Comparison of ENCODE assay signal across 8 cellular contexts in the genomic region with DNA sequence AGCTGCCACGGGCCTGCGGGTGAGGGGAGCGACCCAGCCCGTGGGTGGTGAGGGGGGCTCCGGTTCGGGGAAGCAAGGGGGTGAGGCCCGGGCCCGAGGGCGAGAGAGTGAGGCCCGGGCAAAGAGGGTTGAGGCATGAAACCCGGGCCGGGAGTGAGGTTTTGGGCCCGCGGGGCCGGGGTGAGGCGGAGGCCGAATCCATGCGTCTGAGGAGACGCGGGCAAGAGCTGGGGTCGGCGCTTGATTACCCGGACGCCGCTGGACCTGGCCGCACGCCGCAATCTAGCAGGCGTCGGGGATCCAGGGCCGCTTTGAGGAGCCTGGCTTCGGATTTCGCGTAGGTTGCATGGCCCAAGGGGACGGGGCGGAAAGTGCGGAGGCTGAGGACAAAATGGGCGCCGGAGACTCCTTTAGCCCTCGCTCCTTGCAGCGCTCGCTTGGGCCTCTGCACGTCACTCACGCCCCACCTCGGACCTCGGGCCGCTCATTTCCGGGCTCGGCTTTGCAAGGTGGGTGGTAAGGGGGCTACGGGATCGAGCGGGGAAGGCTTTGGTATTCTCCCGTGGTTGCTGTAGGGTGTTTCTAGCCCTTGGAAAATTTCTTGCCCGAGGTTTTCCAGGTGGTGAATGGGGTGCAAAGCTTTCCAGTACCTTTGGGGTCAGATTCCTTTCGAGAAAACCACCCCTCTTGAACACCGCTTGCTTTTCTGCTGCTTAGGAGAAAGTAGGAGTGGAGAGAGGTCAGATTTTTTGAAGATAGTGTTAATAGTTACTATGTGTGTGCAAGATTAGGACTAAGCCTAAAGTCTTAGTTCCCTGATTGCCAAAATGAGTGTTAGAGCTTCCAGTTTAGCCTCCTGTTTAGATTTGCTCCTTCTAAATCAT. TPM values are rescaled to one million over a fixed set of nuclear protein-coding genes. Genes with fewer than 3 reads are reported as not detected.
DNase-seq lines count a peak whose midpoint lies in the region; ATAC-seq, FAIRE-seq and TF ChIP-seq lines count a peak whose summit lies in the region.

No MANE protein-coding gene starts in this region.

- H3K4me2 ChIP-seq in A549, result peak overlapping the region; percentile 71

- WGBS in A549 (ENCODE audit: missing lambda C conversion rate), result 2% methylated on average over 21 of the region's 56 CpGs

- TF ChIP-seq POLR2A in A549 (IDR thresholded peaks at IDR 0.05; ENCODE audit: low read length), result peak; percentile 16; the same call in 1 of the 2 replicates

- ATAC-seq in A549 (peak; percentile 83 to 86), GM18502 (IDR thresholded peaks at IDR 0.05; ENCODE audit: poor library complexity, unreplicated experiment) (peak; percentile 50), HG02970 (IDR thresholded peaks at IDR 0.05; ENCODE audit: low FRiP score, unreplicated experiment) (peak; percentile 43)
- peak; percentile 16 for ATAC-seq in activated CD8-positive, alpha-beta memory T cell treated with anti-CD3 and anti-CD28 coated beads, Interleukin-2, amount 10 ng/mL, durations not matched to agents 7 days and 5 days

- H3K4me1 ChIP-seq in A549, result peaks cover 21% of the 10 kb centered on the region; the same call in 2 of the 3 replicates
- peaks cover 18% of the 10 kb centered on the region for H3K4me1 ChIP-seq in mononuclear cell (ENCODE audit: insufficient read depth, low read length)

- no peaks in the 10 kb centered on the region for H3K9me3 Mint-ChIP-seq in activated CD8-positive, alpha-beta memory T cell treated with anti-CD3 and anti-CD28 coated beads, Interleukin-2, amount 10 ng/mL, durations not matched to agents 7 days and 5 days (ENCODE audit: low read depth)
- no peaks in the 10 kb centered on the region for H3K9me3 Mint-ChIP-seq in endothelial cell (ENCODE audit: unreplicated experiment)

- POLR2A ChIA-PET in A549 (lab: Yijun Ruan, JAX), result interaction anchor here (0.7 to 1.3 kb wide), 4 partner anchors 9 to 44 kb away, joined by 3 to 5 read pairs (median 3); no protein-coding TSS in a partner anchor

- FAIRE-seq in A549 (lab: Jason Lieb, UNC), result no peak

- peak overlapping the region; percentile 86 for H3K4me3 ChIP-seq in A549
- peak overlapping the region; percentile 75 for H3K4me3 ChIP-seq in mononuclear cell (ENCODE audit: low read length)

- no peak for TF ChIP-seq RAD21 in A549 (conservative IDR thresholded peaks at IDR 0.05 in 1 of 2, IDR thresholded peaks at IDR 0.05 in 1 of 2)

- no peak for TF ChIP-seq EP300 in A549 (IDR thresholded peaks at IDR 0.05)

- H3K9me3 ChIP-seq in A549 (no peaks in the 10 kb centered on the region), mononuclear cell (ENCODE audit: low read depth, low read length) (no peaks in the 10 kb centered on the region)

- no peaks in the 10 kb centered on the region for H3K27me3 Mint-ChIP-seq in activated CD8-positive, alpha-beta memory T cell treated with anti-CD3 and anti-CD28 coated beads, Interleukin-2, amount 10 ng/mL, durations not matched to agents 7 days and 5 days
- H3K27me3 Mint-ChIP-seq in endothelial cell (ENCODE audit: unreplicated experiment), result peaks cover 1% of the 10 kb centered on the region

- peak overlapping the region; percentile 91 to 96 for H3K27ac ChIP-seq in A549

- TF ChIP-seq CTCF in A549 (IDR thresholded peaks at IDR 0.05) (no peak), endothelial cell (IDR thresholded peaks at IDR 0.05; ENCODE audit: unreplicated experiment) (no peak)

- H3K27me3 ChIP-seq in mononuclear cell (ENCODE audit: insufficient read depth, low read length), result no peaks in the 10 kb centered on the region

- peaks cover 35% of the 10 kb centered on the region for H3K4me1 Mint-ChIP-seq in activated CD8-positive, alpha-beta memory T cell treated with anti-CD3 and anti-CD28 coated beads, Interleukin-2, amount 10 ng/mL, durations not matched to agents 7 days and 5 days
- peaks cover 17% of the 10 kb centered on the region for H3K4me1 Mint-ChIP-seq in endothelial cell (ENCODE audit: unreplicated experiment)

- H3K27ac Mint-ChIP-seq in activated CD8-positive, alpha-beta memory T cell treated with anti-CD3 and anti-CD28 coated beads, Interleukin-2, amount 10 ng/mL, durations not matched to agents 7 days and 5 days, result peak overlapping the region; percentile 96
- peak overlapping the region; percentile 94 for H3K27ac Mint-ChIP-seq in endothelial cell (ENCODE audit: unreplicated experiment)

- H3K4me3 Mint-ChIP-seq in activated CD8-positive, alpha-beta memory T cell treated with anti-CD3 and anti-CD28 coated beads, Interleukin-2, amount 10 ng/mL, durations not matched to agents 7 days and 5 days, result peak overlapping the region; percentile 83
- H3K4me3 Mint-ChIP-seq in endothelial cell (ENCODE audit: unreplicated experiment), result peak overlapping the region; percentile 96

- peaks cover 15% of the 10 kb centered on the region for H3K36me3 Mint-ChIP-seq in activated CD8-positive, alpha-beta memory T cell treated with anti-CD3 and anti-CD28 coated beads, Interleukin-2, amount 10 ng/mL, durations not matched to agents 7 days and 5 days
- H3K36me3 Mint-ChIP-seq in endothelial cell (ENCODE audit: low read depth, unreplicated experiment), result no peaks in the 10 kb centered on the region

- CTCF ChIA-PET in A549 (lab: Yijun Ruan, JAX), result interaction anchor here (1.0 to 1.3 kb wide), 2 partner anchors 11 to 58 kb away, joined by 3 to 4 read pairs; no protein-coding TSS in a partner anchor
- CTCF ChIA-PET in activated CD8-positive, alpha-beta memory T cell treated with anti-CD3 and anti-CD28 coated beads, Interleukin-2, amount 10 ng/mL, durations not matched to agents 7 days and 5 days (lab: Charles Lee), result interaction anchor here (1.0 to 1.6 kb wide), 7 partner anchors 11 to 1831 kb away, joined by 3 to 4 read pairs (median 4); a partner anchor contains a TSS

- DNase-seq in A549 (ENCODE audit: low read depth in 1 of 2, low spot score in 1 of 2) (peak; percentile 15 to 69), NCI-H226 (peak; percentile 61), endothelial cell (ENCODE audit: low spot score) (peak; percentile 62)
- DNase-seq in activated CD8-positive, alpha-beta memory T cell treated with anti-CD3 and anti-CD28 coated beads, Interleukin-2, amount 10 ng/mL, durations not matched to agents 7 days and 5 days, result peak; percentile 70
- peak; percentile 22 to 26 for DNase-seq in stimulated activated CD8-positive, alpha-beta memory T cell treated with anti-CD3 and anti-CD28 coated beads, Interleukin-7, amount 100 ng/mL, for 48 hours (ENCODE audit: extremely low read depth in 1 of 2, low read depth in 1 of 2)

TF ChIP-seq in A549, 52 proteins besides CTCF, POLR2A, EP300 and RAD21:
- TF ChIP-seq CBX8 (IDR thresholded peaks at IDR 0.05) (no peak), PHF8 (IDR thresholded peaks at IDR 0.05; ENCODE audit: borderline replicate concordance, low read depth) (peak; percentile 63)

RNA-seq across cellular contexts. Expression of a gene that starts 0.8 kb away (rescaled TPM):
- polyA plus RNA-seq in A549 (2011; rRNA removed) (61.4 and 75.0 TPM in 2 replicates), A549 (2017; fragmentation: RNase III; extraction: RNeasy Plus Mini Kit Qiagen cat#74134 plus additional on column Dnase treatment) (15.7 to 18.2 TPM (median 17.7 TPM) in 3 replicates)
- 6.1 and 9.7 TPM in 2 replicates for polyA plus RNA-seq in A549 (2012; cell fraction: cytosol; rRNA removed)
- 11.5 and 12.3 TPM in 2 replicates for polyA plus RNA-seq in A549 (2012; cell fraction: nucleus; rRNA removed)
- polyA minus RNA-seq in A549 (2011; rRNA and poly(A)+ RNA removed), result 23.2 and 33.5 TPM in 2 replicates
- 10 to 100 TPM; 50.4 to 53.3 TPM for total RNA-seq in activated CD8-positive, alpha-beta memory T cell treated with anti-CD3 and anti-CD28 coated beads, Interleukin-2, amount 10 ng/mL, durations not matched to agents 7 days and 5 days
- total RNA-seq in endothelial cell (ENCODE audit: unreplicated experiment) (80.7 TPM), mononuclear cell (227 TPM)

Comparison
In these comparisons a context has a peak if more than half of its experiments do, and no peak if none do; other contexts are left out.
1. Peak in every context shown above with its lines: DNase-seq, ATAC-seq, H3K4me3 ChIP-seq and H3K27ac ChIP-seq.
2. ATAC-seq: peak in every context shown above with its lines; median percentile 84 in A549; 50 in GM18502; 43 in HG02970; 16 in activated CD8-positive, alpha-beta memory T cell treated with anti-CD3 and anti-CD28 coated beads, Interleukin-2, amount 10 ng/mL, durations not matched to agents 7 days and 5 days.